15 cellular contexts compared by ENCODE assay signal in the genomic region with DNA sequence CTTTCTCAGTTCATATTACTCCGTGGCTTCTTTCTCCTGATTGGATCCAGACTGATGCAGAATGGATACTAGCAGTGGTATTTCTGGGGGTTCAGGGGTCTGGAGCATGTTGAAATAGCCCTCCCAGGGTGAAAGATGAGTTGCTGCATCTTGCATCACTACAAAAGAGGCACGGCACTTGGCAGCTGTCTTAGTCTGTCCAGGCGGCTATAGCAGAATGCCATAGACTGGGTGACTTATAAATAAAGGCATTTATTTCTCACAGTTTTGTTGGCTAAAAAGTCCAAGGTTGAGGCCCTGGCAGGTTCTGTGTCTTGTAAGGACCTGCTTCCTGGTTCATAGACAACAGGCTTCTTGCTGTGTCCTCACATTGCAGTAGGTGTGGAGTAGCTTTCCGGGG. TPM values are rescaled to one million over a fixed set of nuclear protein-coding genes. Genes with fewer than 3 reads are reported as not detected.
DNase-seq lines count a peak whose midpoint lies in the region; ATAC-seq and TF ChIP-seq lines count a peak whose summit lies in the region.
"Had no signal": no experiment of that assay in that cellular context is flagged by ENCODE, and none has a peak within 500 bp of the region (broad histone marks: within the 10 kb centered on the region; RNA-seq: fewer than 3 reads in every experiment).

No MANE protein-coding gene starts in this region.

- no peak for TF ChIP-seq CTCF in GM12865 (IDR thresholded peaks at IDR 0.05; ENCODE audit: insufficient read depth, low read depth, low read length, missing control alignments)

- H3K4me1 Mint-ChIP-seq in activated naive CD4-positive, alpha-beta T cell treated with anti-CD3 and anti-CD28 coated beads, Interleukin-2, amount 10 ng/mL, durations not matched to agents 7 days and 5 days: peaks cover 12% of the 10 kb centered on the region
- H3K4me1 Mint-ChIP-seq in activated T-helper 17 cell treated with anti-CD3 and anti-CD28 coated beads, Interleukin-2, amount 50 U/mL, for 72 hours: no peaks in the 10 kb centered on the region
- H3K4me1 Mint-ChIP-seq in naive thymus-derived CD8-positive, alpha-beta T cell: peaks cover 0 to 22% (median 11%) of the 10 kb centered on the region in 4 donors

- H3K4me3 Mint-ChIP-seq in activated naive CD4-positive, alpha-beta T cell treated with anti-CD3 and anti-CD28 coated beads, Interleukin-2, amount 10 ng/mL, durations not matched to agents 7 days and 5 days: peak overlapping the region; percentile 23
- peak overlapping the region; percentile 45 for H3K4me3 Mint-ChIP-seq in activated T-helper 17 cell treated with anti-CD3 and anti-CD28 coated beads, Interleukin-2, amount 50 U/mL, for 72 hours
- H3K4me3 Mint-ChIP-seq in naive thymus-derived CD8-positive, alpha-beta T cell: peak overlapping the region; percentile 28 to 74 (median 46)

- DNase-seq in activated naive CD4-positive, alpha-beta T cell treated with anti-CD3 and anti-CD28 coated beads, Interleukin-2, amount 10 ng/mL, durations not matched to agents 7 days and 5 days: no peak
- DNase-seq in activated naive CD4-positive, alpha-beta T cell (lab: John Stamatoyannopoulos, UW): no peak
- DNase-seq in GM12865 (ENCODE audit: low read depth) (no peak), GM03348 (ENCODE audit: low spot score) (no peak), GF-D8 (lab: John Stamatoyannopoulos, UW) (no peak), NCI-H69 (lab: John Stamatoyannopoulos, UW) (no peak)
- DNase-seq in naive thymus-derived CD8-positive, alpha-beta T cell: no peak
- DNase-seq: central memory CD4-positive, alpha-beta T cell; effector CD8-positive, alpha-beta T cell; mesendoderm; NCI-H2029; NCI-H446 treated with DMSO at 0.1 percent for 48 hours; SHP77 had no signal

- H3K9me3 Mint-ChIP-seq in activated naive CD4-positive, alpha-beta T cell treated with anti-CD3 and anti-CD28 coated beads, Interleukin-2, amount 10 ng/mL, durations not matched to agents 7 days and 5 days: no peaks in the 10 kb centered on the region
- no peaks in the 10 kb centered on the region for H3K9me3 Mint-ChIP-seq in activated T-helper 17 cell treated with anti-CD3 and anti-CD28 coated beads, Interleukin-2, amount 50 U/mL, for 72 hours
- H3K9me3 Mint-ChIP-seq in naive thymus-derived CD8-positive, alpha-beta T cell: no peaks in the 10 kb centered on the region

- POLR2A ChIA-PET in naive thymus-derived CD8-positive, alpha-beta T cell (lab: Charles Lee): interaction anchor here (1.1 kb wide), 1 partner anchor 66 kb away, joined by 5 read pairs; no protein-coding TSS in a partner anchor

- no peak for ATAC-seq in activated T-helper 17 cell treated with anti-CD3 and anti-CD28 coated beads, Interleukin-2, amount 50 U/mL, for 72 hours (replicated peaks)
- no peak for ATAC-seq in naive thymus-derived CD8-positive, alpha-beta T cell

- 0 out of 2 replicates have a peak overlapping the region, but pooled peaks have one; percentile 45 for H3K4me3 ChIP-seq in GM12865 (ENCODE audit: low read depth, low read length)

- no peak overlapping the region for H3K27ac Mint-ChIP-seq in activated naive CD4-positive, alpha-beta T cell treated with anti-CD3 and anti-CD28 coated beads, Interleukin-2, amount 10 ng/mL, durations not matched to agents 7 days and 5 days
- no peak overlapping the region for H3K27ac Mint-ChIP-seq in activated T-helper 17 cell treated with anti-CD3 and anti-CD28 coated beads, Interleukin-2, amount 50 U/mL, for 72 hours
- H3K27ac Mint-ChIP-seq in naive thymus-derived CD8-positive, alpha-beta T cell: peak overlapping the region in 1 of 10 donors; percentile 49

- CTCF ChIA-PET in activated naive CD4-positive, alpha-beta T cell treated with anti-CD3 and anti-CD28 coated beads, Interleukin-2, amount 10 ng/mL, durations not matched to agents 7 days and 5 days (lab: Charles Lee): interaction anchor here (1.4 kb wide), 1 partner anchor 26 kb away, joined by 3 read pairs; no protein-coding TSS in a partner anchor

- H3K36me3 Mint-ChIP-seq in activated naive CD4-positive, alpha-beta T cell treated with anti-CD3 and anti-CD28 coated beads, Interleukin-2, amount 10 ng/mL, durations not matched to agents 7 days and 5 days: no peaks in the 10 kb centered on the region
- H3K36me3 Mint-ChIP-seq in activated T-helper 17 cell treated with anti-CD3 and anti-CD28 coated beads, Interleukin-2, amount 50 U/mL, for 72 hours (ENCODE audit: low read depth): no peaks in the 10 kb centered on the region
- peaks cover 0 to 2% (median 0%) of the 10 kb centered on the region in 3 donors for H3K36me3 Mint-ChIP-seq in naive thymus-derived CD8-positive, alpha-beta T cell

- peaks cover 61% of the 10 kb centered on the region for H3K27me3 Mint-ChIP-seq in activated naive CD4-positive, alpha-beta T cell treated with anti-CD3 and anti-CD28 coated beads, Interleukin-2, amount 10 ng/mL, durations not matched to agents 7 days and 5 days
- peaks cover 16% of the 10 kb centered on the region for H3K27me3 Mint-ChIP-seq in activated T-helper 17 cell treated with anti-CD3 and anti-CD28 coated beads, Interleukin-2, amount 50 U/mL, for 72 hours
- H3K27me3 Mint-ChIP-seq in naive thymus-derived CD8-positive, alpha-beta T cell: peaks cover 7 to 33% (median 15%) of the 10 kb centered on the region in 5 donors

RNA-seq across cellular contexts. Expression of gene BCL2L10, which starts 0.7 kb away (rescaled TPM):
- not detected for total RNA-seq in activated T-helper 17 cell treated with anti-CD3 and anti-CD28 coated beads, Interleukin-2, amount 50 U/mL, for 72 hours
- total RNA-seq in naive thymus-derived CD8-positive, alpha-beta T cell: under 1 TPM; 0.39 to 0.77 TPM
- polyA plus RNA-seq in naive thymus-derived CD8-positive, alpha-beta T cell: not detected
- total RNA-seq: subcutaneous adipose tissue had no signal
